In genomic region chr7:120743128-120743527, GRCh38 we compare ENCODE assay signal across 18 cellular contexts.
A peak's percentile ranks its signal among the peaks of the same experiment; 100 is the strongest.
DNase-seq lines count a peak whose midpoint lies in the region; ATAC-seq, FAIRE-seq and TF ChIP-seq lines count a peak whose summit lies in the region.
"Had no signal": no experiment of that assay in that cellular context is flagged by ENCODE, and none has a peak within 500 bp of the region (broad histone marks: within the 10 kb centered on the region; RNA-seq: fewer than 3 reads in every experiment).

No MANE protein-coding gene starts in this region.

- no peak overlapping the region for H3K4ac ChIP-seq in H1 (replicated peaks; ENCODE audit: insufficient read length, low read depth, low read length)

- no peak overlapping the region for H2AK5ac ChIP-seq in H1 (ENCODE audit: low read depth, low read length)

- POLR2A ChIA-PET in H1 (lab: Charles Lee; ENCODE audit: partially characterized antibody): no interaction called here

- TF ChIP-seq POLR2A in H1 (IDR thresholded peaks at IDR 0.05; ENCODE audit: control extremely low read depth in 1 of 2, low read depth in 2 of 2, low read length in 2 of 2): no peak

- H4K20me1 ChIP-seq in H1 (replicated peaks in 1 of 2; ENCODE audit: control insufficient read depth in 1 of 2, insufficient read depth in 2 of 2, low read length in 2 of 2): no peaks in the 10 kb centered on the region

- H2BK15ac ChIP-seq in H1 (ENCODE audit: low read length): no peak overlapping the region

- H3K9me3 ChIP-seq in H1 (ENCODE audit: insufficient read depth in 2 of 2, low read depth in 1 of 2, low read length in 1 of 2): no peaks in the 10 kb centered on the region
- H3K9me3 ChIP-seq: right lobe of liver had no signal

- no peak overlapping the region for H3K14ac ChIP-seq in H1 (ENCODE audit: insufficient read length)

- no peak overlapping the region for H2BK20ac ChIP-seq in H1 (ENCODE audit: low read length)

- H4K5ac ChIP-seq in H1 (ENCODE audit: insufficient read length, low read depth, low read length): no peak overlapping the region

- peaks cover 0 to 5% (median 4%) of the 10 kb centered on the region in 4 experiments; a peak in 5 of 7 replicates for H3K4me1 ChIP-seq in H1 (replicated peaks in 1 of 4; ENCODE audit: control insufficient read depth in 3 of 4, insufficient read depth in 4 of 4, low read length in 3 of 4)
- H3K4me1 ChIP-seq: right lobe of liver had no signal

- WGBS in H1 (ENCODE audit: extremely low coverage in 1 of 2, insufficient coverage in 1 of 2, insufficient read length in 1 of 2, insufficient replicate concordance in 2 of 2, low coverage in 1 of 2, low lambda C conversion rate in 2 of 2, missing lambda C conversion rate in 1 of 2), 2 experiments: 90% methylated on average over 3 of the region's 3 CpGs; no CpG with 5 or more reads in 1 of the 2 experiments

- H3K27me3 ChIP-seq in H1 (replicated peaks in 1 of 4; ENCODE audit: control insufficient read depth in 3 of 4, extremely low read depth in 1 of 4, insufficient read depth in 3 of 4, low read length in 3 of 4): no peaks in the 10 kb centered on the region
- H3K27me3 ChIP-seq: right lobe of liver had no signal

- no peaks in the 10 kb centered on the region for H3K79me1 ChIP-seq in H1 (ENCODE audit: low read depth, low read length)

- no peak overlapping the region for H2BK5ac ChIP-seq in H1 (ENCODE audit: low read depth, low read length)

- H3K9ac ChIP-seq in H1 (replicated peaks in 1 of 4; ENCODE audit: extremely low read depth in 1 of 4, low read depth in 3 of 4, low read length in 3 of 4): no peak overlapping the region

- H3K27ac ChIP-seq in H1 (ENCODE audit: low read depth, low read length): no peak overlapping the region
- H3K27ac ChIP-seq: right lobe of liver had no signal

- no peaks in the 10 kb centered on the region; the same call in 1 of the 2 replicates for H3K23me2 ChIP-seq in H1 (ENCODE audit: low read depth, low read length)

- H3K79me2 ChIP-seq in H1 (ENCODE audit: control insufficient read depth in 1 of 2, insufficient read depth in 2 of 2, low read length in 2 of 2): no peaks in the 10 kb centered on the region

- no peak overlapping the region for H3K4me2 ChIP-seq in H1 (ENCODE audit: insufficient read depth in 1 of 2, low read depth in 2 of 2, low read length in 2 of 2)

- H2BK120ac ChIP-seq in H1 (replicated peaks; ENCODE audit: low read depth, low read length): no peak overlapping the region

- no peak overlapping the region for H4K91ac ChIP-seq in H1 (replicated peaks; ENCODE audit: insufficient read length, low read length)

- H3K23ac ChIP-seq in H1 (ENCODE audit: insufficient read length): no peak overlapping the region

- 0 out of 2 replicates have a peak overlapping the region, but pooled peaks have one; percentile 13 for H2AFZ ChIP-seq in H1 (ENCODE audit: low read length)

- peak; percentile 21 for DNase-seq in NCI-H345 (lab: John Stamatoyannopoulos, UW)
- no peak for DNase-seq in NCI-H345 treated with DMSO at 0.1 percent for 48 hours (lab: John Stamatoyannopoulos, UW; ENCODE audit: unreplicated experiment)
- peak; percentile 78 for DNase-seq in NCI-H2196 treated with DMSO at 0.1 percent for 48 hours (lab: John Stamatoyannopoulos, UW; ENCODE audit: unreplicated experiment)
- DNase-seq in H1 (ENCODE audit: low read depth in 1 of 2, low spot score in 2 of 2): no peak
- no peak for DNase-seq in midbrain (lab: John Stamatoyannopoulos, UW)
- DNase-seq in HTR-8/SVneo (ENCODE audit: insufficient read length, low spot score): no peak
- DNase-seq: activated CD4-positive, alpha-beta T cell treated with anti-CD3 and anti-CD28 coated beads, Interleukin-2, amount 10 ng/mL, durations not matched to agents 24 days and 14 days; activated CD8-positive, alpha-beta memory T cell treated with anti-CD3 and anti-CD28 coated beads, Interleukin-2, amount 50 U/mL, for 48 hours; CD4-positive, alpha-beta memory T cell; endodermal cell; KG1; left colon; NCI-H1436 treated with DMSO at 0.1 percent for 48 hours; right lobe of liver; stimulated activated naive CD8-positive, alpha-beta T cell treated with anti-CD3 and anti-CD28 coated beads, Interleukin-15, amount 100 ng/mL, for 72 hours had no signal

- no peak overlapping the region for H3K18ac ChIP-seq in H1 (ENCODE audit: extremely low read depth, low read length)

- ATAC-seq in HG03439 (IDR thresholded peaks at IDR 0.05; ENCODE audit: unreplicated experiment) (no peak), GM18907 (IDR thresholded peaks at IDR 0.05; ENCODE audit: unreplicated experiment) (no peak)
- ATAC-seq: left colon; stimulated activated naive CD8-positive, alpha-beta T cell treated with anti-CD3 and anti-CD28 coated beads, Interleukin-15, amount 100 ng/mL, for 72 hours had no signal

- no peak overlapping the region for H2BK12ac ChIP-seq in H1 (ENCODE audit: low read depth, low read length)

- no peak overlapping the region for H4K8ac ChIP-seq in H1 (ENCODE audit: extremely low read depth, insufficient read depth, low read length)

- no peak for TF ChIP-seq RAD21 in H1 (IDR thresholded peaks at IDR 0.05 in 1 of 2, conservative IDR thresholded peaks at IDR 0.05 in 1 of 2; ENCODE audit: low read depth in 2 of 2, low read length in 2 of 2)

- TF ChIP-seq EP300 in H1 (IDR thresholded peaks at IDR 0.05; ENCODE audit: borderline replicate concordance in 1 of 2, low read depth in 2 of 2, low read length in 2 of 2): no peak

- FAIRE-seq in H1 (lab: Jason Lieb, UNC): no peak
- no peak for FAIRE-seq in HTR-8/SVneo (lab: Jason Lieb, UNC)
- FAIRE-seq: RCC 7860 had no signal

- TF ChIP-seq CTCF in H1 (IDR thresholded peaks at IDR 0.05; ENCODE audit: control extremely low read depth in 1 of 3, insufficient read depth in 1 of 3, low read depth in 1 of 3, low read length in 3 of 3): no peak

- H3K4me3 ChIP-seq in H1 (ENCODE audit: extremely low read depth in 1 of 4, insufficient read depth in 2 of 4, low read depth in 3 of 4, low read length in 4 of 4): no peak overlapping the region
- H3K4me3 ChIP-seq: right lobe of liver had no signal

- CTCF ChIA-PET in H1 (lab: Charles Lee; ENCODE audit: partially characterized antibody): interaction anchor here (1.0 kb wide), 2 partner anchors 17 kb away, joined by 3 to 6 read pairs; no protein-coding TSS in a partner anchor

- H3K56ac ChIP-seq in H1 (replicated peaks; ENCODE audit: insufficient read length, low read depth, low read length): no peak overlapping the region

- H3K36me3 ChIP-seq in H1 (ENCODE audit: control insufficient read depth in 2 of 4, insufficient read depth in 4 of 4, low read length in 3 of 4): no peaks in the 10 kb centered on the region; a peak in 1 of 8 replicates
- H3K36me3 ChIP-seq: right lobe of liver had no signal

TF ChIP-seq in H1, 55 proteins besides CTCF, POLR2A, EP300 and RAD21:
- TF ChIP-seq JUND (IDR thresholded peaks at IDR 0.05; ENCODE audit: low read length): no peak

Comparison
In these comparisons a context has a peak if more than half of its experiments do, and no peak if none do; other contexts are left out.
1. DNase-seq: peak in NCI-H345 (single experiment) and NCI-H2196 treated with DMSO at 0.1 percent for 48 hours (single experiment); none in NCI-H345 treated with DMSO at 0.1 percent for 48 hours (single experiment), H1 (0 of 2), midbrain (single experiment) and HTR-8/SVneo (single experiment).